9 cellular contexts compared by ENCODE assay signal in the genomic region with DNA sequence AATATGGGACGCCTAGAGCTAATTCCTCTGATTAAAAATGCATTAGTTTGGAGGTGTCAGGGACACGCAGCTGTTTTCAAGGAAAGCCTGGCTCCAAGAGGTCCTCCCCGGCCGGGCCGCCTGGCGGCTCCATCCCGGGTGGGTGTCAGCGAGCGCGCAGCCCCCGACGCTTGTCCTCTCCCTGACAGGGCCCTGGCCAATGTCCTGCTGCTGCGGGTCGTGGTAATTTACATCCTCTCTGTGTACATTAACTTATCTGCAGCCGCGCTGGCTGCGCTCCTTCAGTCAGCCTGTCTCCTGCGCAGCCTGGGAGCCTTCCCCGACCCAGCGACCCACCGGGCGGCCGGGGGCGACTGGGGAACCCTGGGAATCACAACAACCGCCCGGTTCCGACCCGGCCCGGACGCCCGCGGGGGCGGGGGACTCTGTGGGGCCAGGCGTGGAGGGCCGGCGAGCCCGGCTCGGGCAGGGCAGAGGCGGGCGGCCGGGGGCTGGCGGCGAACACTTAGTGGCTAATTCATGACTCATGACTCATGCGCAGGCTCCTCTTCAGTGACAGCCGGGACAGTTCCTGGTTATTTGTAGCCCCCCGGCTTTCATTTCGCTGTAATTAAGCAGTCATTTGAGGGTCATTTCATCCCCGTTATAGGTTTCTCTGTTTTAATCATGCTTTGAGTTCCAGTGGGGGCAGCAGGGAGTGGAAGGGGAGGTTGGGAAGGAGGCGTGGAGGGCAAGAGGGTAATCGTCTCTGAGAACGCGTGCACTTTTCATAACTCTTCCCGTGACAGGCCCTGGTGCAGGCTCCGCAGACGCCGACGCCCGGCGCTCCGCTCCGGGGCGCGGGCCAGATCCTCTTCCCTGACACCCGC.
DNase-seq lines count a peak whose midpoint lies in the region; ATAC-seq and TF ChIP-seq lines count a peak whose summit lies in the region.
"Had no signal": no experiment of that assay in that cellular context is flagged by ENCODE, and none has a peak within 500 bp of the region (broad histone marks: within the 10 kb centered on the region; RNA-seq: fewer than 3 reads in every experiment).

No MANE protein-coding gene starts in this region.

- no peaks in the 10 kb centered on the region for H3K36me3 ChIP-seq in neural cell (ENCODE audit: insufficient read depth, low read length)

- H3K9me3 ChIP-seq in neural cell (ENCODE audit: low read length) = no peaks in the 10 kb centered on the region

- no peak for DNase-seq in AG04449 (ENCODE audit: low read depth, low spot score)
- peak in 1 of 2 experiments; percentile 57 for DNase-seq in HL-60 (ENCODE audit: low read depth in 1 of 2, low spot score in 1 of 2)
- peak; percentile 33 for DNase-seq in WTC11 (ENCODE audit: low spot score)
- DNase-seq in foreskin keratinocyte = peak in 1 of 2 donors; percentile 46
- no peak for DNase-seq in SHP77 (lab: John Stamatoyannopoulos, UW)

- H3K79me2 ChIP-seq in neural cell (replicated peaks; ENCODE audit: insufficient read depth, low read length) = no peaks in the 10 kb centered on the region

- H3K4me3 ChIP-seq in AG04449 (ENCODE audit: low read depth, low read length) (peak overlapping the region; percentile 52), HL-60 (replicated peaks; ENCODE audit: insufficient read depth, low read length) (peak overlapping the region; percentile 38), neural cell (ENCODE audit: low read length) (peak overlapping the region; percentile 68)

- H3K27me3 ChIP-seq in HL-60 (ENCODE audit: insufficient read depth, poor library complexity, severe bottlenecking) (peaks cover 28% of the 10 kb centered on the region), foreskin keratinocyte (peaks cover 12% of the 10 kb centered on the region), neural cell (ENCODE audit: insufficient read depth, low read depth, low read length) (peaks cover 62% of the 10 kb centered on the region)

- peaks cover 30% of the 10 kb centered on the region for H3K4me1 Mint-ChIP-seq in WTC11

- no peaks in the 10 kb centered on the region for H3K36me3 Mint-ChIP-seq in WTC11

- TF ChIP-seq RAD21 in neural cell (conservative IDR thresholded peaks at IDR 0.05) = no peak

- TF ChIP-seq CTCF in AG04449 (IDR thresholded peaks at IDR 0.05; ENCODE audit: insufficient read depth, low read length, missing control alignments) (peak; percentile 42), HL-60 (IDR thresholded peaks at IDR 0.05; ENCODE audit: insufficient read depth, low read length) (no peak), WTC11 (IDR thresholded peaks at IDR 0.05) (no peak), foreskin keratinocyte (conservative IDR thresholded peaks at IDR 0.05) (peak; percentile 24), neural cell (IDR thresholded peaks at IDR 0.05; ENCODE audit: poor library complexity, severe bottlenecking) (peak; percentile 4)

- H3K27me3 Mint-ChIP-seq in WTC11 (ENCODE audit: low read depth) = peaks cover 67% of the 10 kb centered on the region

- H3K27ac Mint-ChIP-seq in WTC11 = no peak overlapping the region
- H3K27ac Mint-ChIP-seq: activated naive CD4-positive, alpha-beta T cell treated with anti-CD3 and anti-CD28 coated beads, Interleukin-2, amount 50 U/mL, for 72 hours had no signal

- POLR2A ChIA-PET in AG04449 (lab: Yijun Ruan, JAX) (interaction anchor here (0.7 kb wide), 1 partner anchor 385 kb away, joined by 3 read pairs; no protein-coding TSS in a partner anchor), WTC11 (lab: Charles Lee) (interaction anchor here (0.6 kb wide), 1 partner anchor 439 kb away, joined by 3 read pairs; no protein-coding TSS in a partner anchor)

- H2AFZ ChIP-seq in neural cell (ENCODE audit: low read depth, low read length) = no peak overlapping the region

- no peaks in the 10 kb centered on the region for H3K9me2 ChIP-seq in neural cell (ENCODE audit: insufficient read depth, low read length)

- TF ChIP-seq EP300 in neural cell (conservative IDR thresholded peaks at IDR 0.05; ENCODE audit: poor library complexity, severe bottlenecking) = no peak

- H3K4me1 ChIP-seq in foreskin keratinocyte = peaks cover 9% of the 10 kb centered on the region

- H3K27ac ChIP-seq in HL-60 (replicated peaks) (no peak overlapping the region), foreskin keratinocyte (peak overlapping the region; percentile 86), neural cell (ENCODE audit: low read length) (no peak overlapping the region)

- peak; percentile 64 for ATAC-seq in WTC11
- peak; percentile 69 for ATAC-seq in foreskin keratinocyte
- ATAC-seq in GM21528 (IDR thresholded peaks at IDR 0.05; ENCODE audit: low FRiP score, unreplicated experiment) = no peak
- ATAC-seq in HG02973 (IDR thresholded peaks at IDR 0.05; ENCODE audit: unreplicated experiment) = no peak

- no peaks in the 10 kb centered on the region for H4K20me1 ChIP-seq in neural cell (ENCODE audit: insufficient read depth)

- H3F3A ChIP-seq in neural cell (ENCODE audit: insufficient read depth, low read length, poor library complexity, severe bottlenecking) = no peaks in the 10 kb centered on the region

- H3K4me3 Mint-ChIP-seq in WTC11 = peak overlapping the region; percentile 81

- peak overlapping the region; percentile 39 for H3K9ac ChIP-seq in neural cell (ENCODE audit: low read length)

- CTCF ChIA-PET in AG04449 (lab: Yijun Ruan, JAX) (interaction anchor here (0.6 kb wide), 1 partner anchor 385 kb away, joined by 3 read pairs; no protein-coding TSS in a partner anchor), WTC11 (lab: Charles Lee) (no interaction called here)

- H3K9me3 Mint-ChIP-seq in WTC11 = no peaks in the 10 kb centered on the region
- H3K9me3 Mint-ChIP-seq: activated naive CD4-positive, alpha-beta T cell treated with anti-CD3 and anti-CD28 coated beads, Interleukin-2, amount 50 U/mL, for 72 hours had no signal

- H3K4me2 ChIP-seq in neural cell (ENCODE audit: low read length) = peak overlapping the region; percentile 78

TF ChIP-seq in WTC11, 78 proteins besides CTCF, POLR2A, EP300 and RAD21 (continues in another document):
- TF ChIP-seq ESRRA (CRISPR knock-in tag; IDR thresholded peaks at IDR 0.05; ENCODE audit: borderline replicate concordance) = no peak
- no peak for TF ChIP-seq EMX1 (CRISPR knock-in tag; IDR thresholded peaks at IDR 0.05)
- no peak for TF ChIP-seq KAT7 (CRISPR knock-in tag; IDR thresholded peaks at IDR 0.05; ENCODE audit: borderline replicate concordance)
- TF ChIP-seq, protein P1, sequence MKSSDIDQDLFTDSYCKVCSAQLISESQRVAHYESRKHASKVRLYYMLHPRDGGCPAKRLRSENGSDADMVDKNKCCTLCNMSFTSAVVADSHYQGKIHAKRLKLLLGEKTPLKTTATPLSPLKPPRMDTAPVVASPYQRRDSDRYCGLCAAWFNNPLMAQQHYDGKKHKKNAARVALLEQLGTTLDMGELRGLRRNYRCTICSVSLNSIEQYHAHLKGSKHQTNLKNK (CRISPR knock-in tag; IDR thresholded peaks at IDR 0.05) = no peak
- TF ChIP-seq NFATC4 (CRISPR knock-in tag; IDR thresholded peaks at IDR 0.05) = no peak
- no peak for TF ChIP-seq ZNF423 (CRISPR knock-in tag; IDR thresholded peaks at IDR 0.05)
- no peak for TF ChIP-seq TEAD1 (CRISPR knock-in tag; IDR thresholded peaks at IDR 0.05)
- no peak for TF ChIP-seq RELA (CRISPR knock-in tag; IDR thresholded peaks at IDR 0.05; ENCODE audit: borderline replicate concordance)
- TF ChIP-seq HMGA2 (CRISPR knock-in tag; IDR thresholded peaks at IDR 0.05) = no peak

TF ChIP-seq in neural cell, 6 proteins besides CTCF, POLR2A, EP300 and RAD21:
- TF ChIP-seq POLR2AphosphoS5 (IDR thresholded peaks at IDR 0.05) (no peak), MXI1 (conservative IDR thresholded peaks at IDR 0.05; ENCODE audit: poor library complexity, severe bottlenecking) (peak; percentile 17)
- TF ChIP-seq, protein P2, sequence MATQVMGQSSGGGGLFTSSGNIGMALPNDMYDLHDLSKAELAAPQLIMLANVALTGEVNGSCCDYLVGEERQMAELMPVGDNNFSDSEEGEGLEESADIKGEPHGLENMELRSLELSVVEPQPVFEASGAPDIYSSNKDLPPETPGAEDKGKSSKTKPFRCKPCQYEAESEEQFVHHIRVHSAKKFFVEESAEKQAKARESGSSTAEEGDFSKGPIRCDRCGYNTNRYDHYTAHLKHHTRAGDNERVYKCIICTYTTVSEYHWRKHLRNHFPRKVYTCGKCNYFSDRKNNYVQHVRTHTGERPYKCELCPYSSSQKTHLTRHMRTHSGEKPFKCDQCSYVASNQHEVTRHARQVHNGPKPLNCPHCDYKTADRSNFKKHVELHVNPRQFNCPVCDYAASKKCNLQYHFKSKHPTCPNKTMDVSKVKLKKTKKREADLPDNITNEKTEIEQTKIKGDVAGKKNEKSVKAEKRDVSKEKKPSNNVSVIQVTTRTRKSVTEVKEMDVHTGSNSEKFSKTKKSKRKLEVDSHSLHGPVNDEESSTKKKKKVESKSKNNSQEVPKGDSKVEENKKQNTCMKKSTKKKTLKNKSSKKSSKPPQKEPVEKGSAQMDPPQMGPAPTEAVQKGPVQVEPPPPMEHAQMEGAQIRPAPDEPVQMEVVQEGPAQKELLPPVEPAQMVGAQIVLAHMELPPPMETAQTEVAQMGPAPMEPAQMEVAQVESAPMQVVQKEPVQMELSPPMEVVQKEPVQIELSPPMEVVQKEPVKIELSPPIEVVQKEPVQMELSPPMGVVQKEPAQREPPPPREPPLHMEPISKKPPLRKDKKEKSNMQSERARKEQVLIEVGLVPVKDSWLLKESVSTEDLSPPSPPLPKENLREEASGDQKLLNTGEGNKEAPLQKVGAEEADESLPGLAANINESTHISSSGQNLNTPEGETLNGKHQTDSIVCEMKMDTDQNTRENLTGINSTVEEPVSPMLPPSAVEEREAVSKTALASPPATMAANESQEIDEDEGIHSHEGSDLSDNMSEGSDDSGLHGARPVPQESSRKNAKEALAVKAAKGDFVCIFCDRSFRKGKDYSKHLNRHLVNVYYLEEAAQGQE (IDR thresholded peaks at IDR 0.05; ENCODE audit: borderline replicate concordance) = no peak

Comparison
In these comparisons a context has a peak if more than half of its experiments do, and no peak if none do; other contexts are left out.
1. CTCF ChIP-seq: peak in AG04449 (single experiment), foreskin keratinocyte (single experiment) and neural cell (single experiment); none in HL-60 (single experiment) and WTC11 (single experiment).
2. ATAC-seq: peak in WTC11 (single experiment) and foreskin keratinocyte (single experiment); none in GM21528 (single experiment) and HG02973 (single experiment).
3. Peak in every context shown above with its lines, with median percentiles within 50 percentile points of each other: H3K4me3 ChIP-seq.